ENCODE assay signal across 8 cellular contexts in the genomic region with DNA sequence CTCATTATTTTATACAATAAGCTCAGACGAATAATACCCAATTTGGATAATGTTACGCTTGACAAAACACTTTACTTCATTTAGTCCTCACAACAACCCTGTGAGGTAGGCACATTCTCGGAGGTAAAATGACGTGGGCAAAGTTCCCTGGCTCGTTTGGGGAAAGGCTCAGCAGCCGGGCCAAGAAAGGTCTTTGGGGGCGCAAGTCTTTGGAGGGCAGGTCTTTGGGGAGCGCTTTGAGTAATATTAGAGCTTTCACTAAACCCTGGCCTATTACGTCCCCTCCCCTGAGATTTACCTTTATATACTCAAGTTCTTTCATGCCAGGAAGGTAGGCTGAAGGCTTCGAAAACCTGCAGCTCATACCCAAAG. TPM values are rescaled to one million over a fixed set of nuclear protein-coding genes. Genes with fewer than 3 reads are reported as not detected.
DNase-seq lines count a peak whose midpoint lies in the region; ATAC-seq and TF ChIP-seq lines count a peak whose summit lies in the region.

No MANE protein-coding gene starts in this region.

- H3K27ac Mint-ChIP-seq in activated CD8-positive, alpha-beta memory T cell treated with anti-CD3 and anti-CD28 coated beads, Interleukin-2, amount 10 ng/mL, durations not matched to agents 7 days and 5 days = peak overlapping the region; percentile 100

- no peak for DNase-seq in activated CD8-positive, alpha-beta memory T cell treated with anti-CD3 and anti-CD28 coated beads, Interleukin-2, amount 10 ng/mL, durations not matched to agents 7 days and 5 days
- DNase-seq in activated CD8-positive, alpha-beta memory T cell treated with anti-CD3 and anti-CD28 coated beads, Interleukin-2, amount 50 U/mL, for 4 hours = no peak
- no peak for DNase-seq in esophagus squamous epithelium (lab: John Stamatoyannopoulos, UW)
- DNase-seq in ovary = peak in 4 of 5 donors; percentile 29 to 56 (median 42)
- DNase-seq in hepatic stellate cell (ENCODE audit: low spot score) = no peak
- no peak for DNase-seq in KG1 (lab: John Stamatoyannopoulos, UW)

- intact Hi-C loops in esophagus squamous epithelium (cut with DNase I) (no loop called here), ovary (cut with DNase I) (loop anchor here (2.0 to 10.0 kb wide), 6 partner anchors 65 to 508 kb away; a partner anchor contains a TSS)

- H3K9me3 Mint-ChIP-seq in activated CD8-positive, alpha-beta memory T cell treated with anti-CD3 and anti-CD28 coated beads, Interleukin-2, amount 10 ng/mL, durations not matched to agents 7 days and 5 days (ENCODE audit: low read depth) = no peaks in the 10 kb centered on the region

- H3K36me3 Mint-ChIP-seq in activated CD8-positive, alpha-beta memory T cell treated with anti-CD3 and anti-CD28 coated beads, Interleukin-2, amount 10 ng/mL, durations not matched to agents 7 days and 5 days = peaks cover 23% of the 10 kb centered on the region

- peaks cover 3% of the 10 kb centered on the region for H3K27me3 Mint-ChIP-seq in activated CD8-positive, alpha-beta memory T cell treated with anti-CD3 and anti-CD28 coated beads, Interleukin-2, amount 10 ng/mL, durations not matched to agents 7 days and 5 days

- H3K27me3 ChIP-seq in esophagus squamous epithelium (no peaks in the 10 kb centered on the region), ovary (peaks cover 3% of the 10 kb centered on the region)

- CTCF ChIA-PET in activated CD8-positive, alpha-beta memory T cell treated with anti-CD3 and anti-CD28 coated beads, Interleukin-2, amount 10 ng/mL, durations not matched to agents 7 days and 5 days (lab: Charles Lee) = interaction anchor here (1.4 kb wide), 1 partner anchor 13 kb away, joined by 3 read pairs; no protein-coding TSS in a partner anchor

- no peak for TF ChIP-seq EP300 in ovary (IDR thresholded peaks at IDR 0.05)

- no peaks in the 10 kb centered on the region for H3K36me3 ChIP-seq in esophagus squamous epithelium
- no peaks in the 10 kb centered on the region for H3K36me3 ChIP-seq in ovary

- peaks cover 57% of the 10 kb centered on the region for H3K4me1 Mint-ChIP-seq in activated CD8-positive, alpha-beta memory T cell treated with anti-CD3 and anti-CD28 coated beads, Interleukin-2, amount 10 ng/mL, durations not matched to agents 7 days and 5 days

- peaks cover 7 to 43% (median 20%) of the 10 kb centered on the region in 3 donors for H3K4me1 ChIP-seq in esophagus squamous epithelium
- peaks cover 3% of the 10 kb centered on the region for H3K4me1 ChIP-seq in ovary (ENCODE audit: insufficient read depth)

- no peak for TF ChIP-seq CTCF in esophagus squamous epithelium (IDR thresholded peaks at IDR 0.05)
- no peak for TF ChIP-seq CTCF in ovary (IDR thresholded peaks at IDR 0.05)

- H3K9me3 ChIP-seq in esophagus squamous epithelium = no peaks in the 10 kb centered on the region
- no peaks in the 10 kb centered on the region for H3K9me3 ChIP-seq in ovary

- TF ChIP-seq POLR2A in esophagus squamous epithelium (IDR thresholded peaks at IDR 0.05) (no peak), ovary (IDR thresholded peaks at IDR 0.05) (no peak)

- H3K4me3 ChIP-seq in esophagus squamous epithelium (peak overlapping the region; percentile 69 to 94 (median 77)), ovary (peak overlapping the region; percentile 87)

- no peak for ATAC-seq in activated CD8-positive, alpha-beta memory T cell treated with anti-CD3 and anti-CD28 coated beads, Interleukin-2, amount 10 ng/mL, durations not matched to agents 7 days and 5 days
- ATAC-seq in SK-N-SH treated with all-trans-retinoic acid at 6 μM for 48 hours (no peak), HG03175 (IDR thresholded peaks at IDR 0.05; ENCODE audit: unreplicated experiment) (no peak)

- H3K27ac ChIP-seq in esophagus squamous epithelium (peak overlapping the region; percentile 93 to 99 (median 96)), ovary (peak overlapping the region; percentile 76 to 97)

- H3K4me3 Mint-ChIP-seq in activated CD8-positive, alpha-beta memory T cell treated with anti-CD3 and anti-CD28 coated beads, Interleukin-2, amount 10 ng/mL, durations not matched to agents 7 days and 5 days = peak overlapping the region; percentile 99

- 12 to 13% methylated on average over 8 to 9 of the region's 10 CpGs for WGBS in esophagus squamous epithelium, 2 donors
- 7 to 17% (median 9%) methylated on average over 10 of the region's 10 CpGs for WGBS in ovary, 3 donors

TF ChIP-seq in SK-N-SH treated with all-trans-retinoic acid at 6 μM for 48 hours, 23 proteins besides CTCF, POLR2A, EP300 and RAD21:
- TF ChIP-seq TCF4 (CRISPR knock-in tag; IDR thresholded peaks at IDR 0.05; ENCODE audit: borderline replicate concordance) (no peak), TOX (CRISPR knock-in tag; IDR thresholded peaks at IDR 0.05; ENCODE audit: borderline replicate concordance) (0 out of 2 replicates have a peak, but pooled peaks have one; percentile 12)

RNA-seq across cellular contexts. Expression of a gene that starts 0.4 kb away (rescaled TPM):
- 1 to 10 TPM; 2.6 to 3.4 TPM for total RNA-seq in activated CD8-positive, alpha-beta memory T cell treated with anti-CD3 and anti-CD28 coated beads, Interleukin-2, amount 10 ng/mL, durations not matched to agents 7 days and 5 days
- total RNA-seq in esophagus squamous epithelium (1 to 10 TPM; 1.4 to 5.2 (median 1.6) TPM), ovary (10 to 100 TPM in 1 of 7 donors, 1 to 10 TPM in 6; 1.9 to 32.9 (median 4.0) TPM)
- polyA plus RNA-seq in ovary = 1 to 10 TPM; 2.4 to 6.9 TPM

RNA-seq across cellular contexts. Expression of a gene that starts 0.8 kb away (rescaled TPM):
- total RNA-seq in activated CD8-positive, alpha-beta memory T cell treated with anti-CD3 and anti-CD28 coated beads, Interleukin-2, amount 10 ng/mL, durations not matched to agents 7 days and 5 days = 10 to 100 TPM; 65.4 to 69.5 TPM
- total RNA-seq in esophagus squamous epithelium (10 to 100 TPM; 16.6 to 28.3 (median 24.3) TPM), ovary (10 to 100 TPM; 24.2 to 51.3 (median 46.8) TPM)
- 10 to 100 TPM; 22.0 to 96.7 TPM for polyA plus RNA-seq in ovary

Comparison
In these comparisons a context has a peak if more than half of its experiments do, and no peak if none do; other contexts are left out.
1. DNase-seq: peak in ovary (4 of 5); none in activated CD8-positive, alpha-beta memory T cell treated with anti-CD3 and anti-CD28 coated beads, Interleukin-2, amount 10 ng/mL, durations not matched to agents 7 days and 5 days (single experiment), activated CD8-positive, alpha-beta memory T cell treated with anti-CD3 and anti-CD28 coated beads, Interleukin-2, amount 50 U/mL, for 4 hours (single experiment), esophagus squamous epithelium (single experiment), hepatic stellate cell (single experiment) and KG1 (single experiment).